35 cellular contexts compared by ENCODE assay signal in genomic region chr5:20656262-20656661, GRCh38.
"Had no signal": no experiment of that assay in that cellular context is flagged by ENCODE, and none has a peak within 500 bp of the region (broad histone marks: within the 10 kb centered on the region; RNA-seq: fewer than 3 reads in every experiment).

No MANE protein-coding gene starts in this region.

- H3K36me3 Mint-ChIP-seq: activated naive CD4-positive, alpha-beta T cell treated with anti-CD3 and anti-CD28 coated beads, Interleukin-2, amount 50 U/mL, for 24 hours; activated naive CD8-positive, alpha-beta T cell treated with anti-CD3 and anti-CD28 coated beads for 36 hours; brain had no signal

- H3K27me3 Mint-ChIP-seq: activated B cell treated with CpG ODN at 0.5 μM for 24 hours; activated CD8-positive, alpha-beta T cell treated with anti-CD3 and anti-CD28 coated beads for 36 hours; activated naive CD4-positive, alpha-beta T cell treated with anti-CD3 and anti-CD28 coated beads, Interleukin-2, amount 50 U/mL, for 24 hours; activated naive CD8-positive, alpha-beta T cell treated with anti-CD3 and anti-CD28 coated beads for 36 hours; activated naive CD8-positive, alpha-beta T cell treated with anti-CD3 and anti-CD28 coated beads, Interleukin-2, amount 50 U/mL, for 24 hours; activated T-helper 17 cell treated with anti-CD3 and anti-CD28 coated beads, Interleukin-2, amount 50 U/mL, for 72 hours; central memory CD8-positive, alpha-beta T cell; dendritic cell treated with granulocyte-macrophage colony-stimulating factor and Interleukin-4, amounts not matched to agents 40 ng/mL and 50 ng/mL, for 4 days; T-helper 17 cell had no signal

- H3K36me3 ChIP-seq: adrenal gland, ascending aorta, breast epithelium, esophagus muscularis mucosa, gastroesophageal sphincter, heart right ventricle, WERI-Rb-1 had no signal

- ATAC-seq: activated CD4-positive, CD25-positive, alpha-beta regulatory T cell treated with anti-CD3 and anti-CD28 coated beads, Interleukin-2, amount 50 U/mL, for 24 hours; activated CD8-positive, alpha-beta T cell treated with anti-CD3 and anti-CD28 coated beads for 36 hours; activated naive CD8-positive, alpha-beta T cell treated with anti-CD3 and anti-CD28 coated beads, Interleukin-2, amount 50 U/mL, for 24 hours; activated T-cell treated with anti-CD3 and anti-CD28 coated beads, Interleukin-2, amount 50 U/mL, for 4 hours; activated T-helper 17 cell treated with anti-CD3 and anti-CD28 coated beads, Interleukin-2, amount 50 U/mL, for 72 hours; gastroesophageal sphincter; heart right ventricle; T-helper 17 cell had no signal

- H3K4me1 Mint-ChIP-seq: activated B cell treated with CpG ODN at 0.5 μM for 24 hours; activated naive CD4-positive, alpha-beta T cell treated with anti-CD3 and anti-CD28 coated beads, Interleukin-2, amount 50 U/mL, for 24 hours; activated naive CD8-positive, alpha-beta T cell treated with anti-CD3 and anti-CD28 coated beads for 36 hours; activated naive CD8-positive, alpha-beta T cell treated with anti-CD3 and anti-CD28 coated beads, Interleukin-2, amount 50 U/mL, for 24 hours; activated T-helper 17 cell treated with anti-CD3 and anti-CD28 coated beads, Interleukin-2, amount 50 U/mL, for 72 hours; brain; central memory CD8-positive, alpha-beta T cell; endodermal cell; T-helper 17 cell had no signal

- H3K9me3 Mint-ChIP-seq: endodermal cell had no signal

- H3K9me3 ChIP-seq: ascending aorta, breast epithelium, esophagus muscularis mucosa had no signal

- H3K27me3 ChIP-seq: adrenal gland, ascending aorta, breast epithelium, dorsolateral prefrontal cortex, esophagus muscularis mucosa, gastroesophageal sphincter, heart right ventricle had no signal

- H3K4me1 ChIP-seq: adrenal gland, ascending aorta, breast epithelium, esophagus muscularis mucosa, gastroesophageal sphincter, heart right ventricle had no signal

- H3K27ac ChIP-seq: adrenal gland, ascending aorta, breast epithelium, coronary artery, dorsolateral prefrontal cortex, esophagus muscularis mucosa, gastroesophageal sphincter, heart right ventricle, WERI-Rb-1 had no signal

- H3K4me3 ChIP-seq: adrenal gland, ascending aorta, breast epithelium, coronary artery, dorsolateral prefrontal cortex, esophagus muscularis mucosa, gastroesophageal sphincter, heart right ventricle had no signal

- H3K4me3 Mint-ChIP-seq: activated B cell treated with CpG ODN at 0.5 μM for 24 hours; activated CD8-positive, alpha-beta T cell treated with anti-CD3 and anti-CD28 coated beads for 36 hours; activated naive CD4-positive, alpha-beta T cell treated with anti-CD3 and anti-CD28 coated beads, Interleukin-2, amount 50 U/mL, for 24 hours; activated naive CD8-positive, alpha-beta T cell treated with anti-CD3 and anti-CD28 coated beads for 36 hours; activated naive CD8-positive, alpha-beta T cell treated with anti-CD3 and anti-CD28 coated beads, Interleukin-2, amount 50 U/mL, for 24 hours; activated T-cell treated with anti-CD3 and anti-CD28 coated beads, Interleukin-2, amount 50 U/mL, for 4 hours; activated T-helper 17 cell treated with anti-CD3 and anti-CD28 coated beads, Interleukin-2, amount 50 U/mL, for 72 hours; brain; central memory CD8-positive, alpha-beta T cell; dendritic cell treated with granulocyte-macrophage colony-stimulating factor and Interleukin-4, amounts not matched to agents 40 ng/mL and 50 ng/mL, for 4 days; endodermal cell; T-helper 17 cell; T-helper 2 cell treated with Interferon-gamma antibody and Interleukin-4, amounts not matched to agents 5 μg/mL and 100 μg/mL, for 36 hours had no signal

- H3K27ac Mint-ChIP-seq: activated B cell treated with CpG ODN at 0.5 μM for 24 hours; activated CD8-positive, alpha-beta T cell treated with anti-CD3 and anti-CD28 coated beads for 36 hours; activated naive CD4-positive, alpha-beta T cell treated with anti-CD3 and anti-CD28 coated beads, Interleukin-2, amount 50 U/mL, for 24 hours; activated naive CD8-positive, alpha-beta T cell treated with anti-CD3 and anti-CD28 coated beads for 36 hours; activated naive CD8-positive, alpha-beta T cell treated with anti-CD3 and anti-CD28 coated beads, Interleukin-2, amount 50 U/mL, for 24 hours; activated T-helper 17 cell treated with anti-CD3 and anti-CD28 coated beads, Interleukin-2, amount 50 U/mL, for 72 hours; brain; dendritic cell treated with granulocyte-macrophage colony-stimulating factor and Interleukin-4, amounts not matched to agents 40 ng/mL and 50 ng/mL, for 4 days; endodermal cell; T-helper 17 cell; T-helper 2 cell treated with Interferon-gamma antibody and Interleukin-4, amounts not matched to agents 5 μg/mL and 100 μg/mL, for 36 hours had no signal

- DNase-seq: activated B cell treated with CpG ODN at 0.5 μM for 24 hours; activated CD4-positive, alpha-beta T cell treated with anti-CD3 and anti-CD28 coated beads for 48 hours; activated CD4-positive, alpha-beta T cell treated with anti-CD3 and anti-CD28 coated beads, Interleukin-2, amount 50 U/mL, for 1 hour; activated CD4-positive, alpha-beta T cell treated with anti-CD3 and anti-CD28 coated beads, Interleukin-2, amount 50 U/mL, for 48 hours; activated CD8-positive, alpha-beta memory T cell treated with anti-CD3 and anti-CD28 coated beads for 24 hours; activated CD8-positive, alpha-beta T cell treated with anti-CD3 and anti-CD28 coated beads for 36 hours; activated effector memory CD4-positive, alpha-beta T cell treated with Interleukin-2 at 50 U/mL for 16 hours; activated gamma-delta T cell treated with Interleukin-2 at 50 U/mL for 16 hours; activated naive CD4-positive, alpha-beta T cell treated with Interleukin-2 at 50 U/mL for 16 hours; activated naive CD8-positive, alpha-beta T cell treated with anti-CD3 and anti-CD28 coated beads for 36 hours; activated naive CD8-positive, alpha-beta T cell treated with anti-CD3 and anti-CD28 coated beads, Interleukin-2, amount 50 U/mL, for 24 hours; activated T-cell treated with anti-CD3 and anti-CD28 coated beads, Interleukin-2, amount 50 U/mL, for 4 hours; adrenal gland; dorsolateral prefrontal cortex; effector memory CD4-positive, alpha-beta T cell; endodermal cell; erythroblast; foreskin melanocyte; heart right ventricle; T-helper 1 cell; T-helper 17 cell; T1000; WERI-Rb-1 had no signal
